1 cellular context compared by ENCODE assay signal in the genomic region with DNA sequence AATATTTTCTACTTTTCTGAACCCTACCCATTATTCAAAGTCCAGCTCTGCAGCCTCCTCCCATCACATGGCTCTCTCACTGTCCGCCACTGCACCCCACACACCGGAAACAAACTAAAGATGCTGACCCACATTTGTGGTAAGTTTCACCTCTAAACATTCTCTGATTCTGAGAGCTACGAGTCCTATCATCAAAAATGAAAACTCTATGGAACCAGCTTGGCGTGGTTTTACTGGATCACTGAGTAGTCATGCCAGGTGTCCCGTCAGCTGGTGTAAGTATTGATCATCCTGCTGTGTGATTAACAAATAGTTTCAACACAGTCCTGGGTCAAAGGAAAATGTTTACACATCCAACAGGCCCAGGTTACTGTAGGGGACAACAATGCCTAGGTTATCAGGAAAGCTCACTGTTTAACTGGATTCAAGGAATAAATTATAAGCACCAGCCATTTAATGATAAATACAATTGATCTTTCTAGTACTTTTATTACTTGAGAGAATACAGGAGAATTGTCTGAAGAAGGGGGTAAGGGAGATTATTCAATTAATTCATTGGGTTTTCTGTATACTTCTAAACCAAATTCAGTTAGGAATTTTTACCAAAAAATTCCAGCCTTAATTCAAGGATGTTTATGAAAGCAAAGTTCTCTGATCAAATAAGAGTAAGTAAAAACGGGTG.
TF ChIP-seq lines count a peak whose summit lies in the region.

No MANE protein-coding gene starts in this region.

TF ChIP-seq in HepG2, 621 proteins besides CTCF, POLR2A, EP300 and RAD21 (continued from another document and continues in another):
- TF ChIP-seq, protein P1, sequence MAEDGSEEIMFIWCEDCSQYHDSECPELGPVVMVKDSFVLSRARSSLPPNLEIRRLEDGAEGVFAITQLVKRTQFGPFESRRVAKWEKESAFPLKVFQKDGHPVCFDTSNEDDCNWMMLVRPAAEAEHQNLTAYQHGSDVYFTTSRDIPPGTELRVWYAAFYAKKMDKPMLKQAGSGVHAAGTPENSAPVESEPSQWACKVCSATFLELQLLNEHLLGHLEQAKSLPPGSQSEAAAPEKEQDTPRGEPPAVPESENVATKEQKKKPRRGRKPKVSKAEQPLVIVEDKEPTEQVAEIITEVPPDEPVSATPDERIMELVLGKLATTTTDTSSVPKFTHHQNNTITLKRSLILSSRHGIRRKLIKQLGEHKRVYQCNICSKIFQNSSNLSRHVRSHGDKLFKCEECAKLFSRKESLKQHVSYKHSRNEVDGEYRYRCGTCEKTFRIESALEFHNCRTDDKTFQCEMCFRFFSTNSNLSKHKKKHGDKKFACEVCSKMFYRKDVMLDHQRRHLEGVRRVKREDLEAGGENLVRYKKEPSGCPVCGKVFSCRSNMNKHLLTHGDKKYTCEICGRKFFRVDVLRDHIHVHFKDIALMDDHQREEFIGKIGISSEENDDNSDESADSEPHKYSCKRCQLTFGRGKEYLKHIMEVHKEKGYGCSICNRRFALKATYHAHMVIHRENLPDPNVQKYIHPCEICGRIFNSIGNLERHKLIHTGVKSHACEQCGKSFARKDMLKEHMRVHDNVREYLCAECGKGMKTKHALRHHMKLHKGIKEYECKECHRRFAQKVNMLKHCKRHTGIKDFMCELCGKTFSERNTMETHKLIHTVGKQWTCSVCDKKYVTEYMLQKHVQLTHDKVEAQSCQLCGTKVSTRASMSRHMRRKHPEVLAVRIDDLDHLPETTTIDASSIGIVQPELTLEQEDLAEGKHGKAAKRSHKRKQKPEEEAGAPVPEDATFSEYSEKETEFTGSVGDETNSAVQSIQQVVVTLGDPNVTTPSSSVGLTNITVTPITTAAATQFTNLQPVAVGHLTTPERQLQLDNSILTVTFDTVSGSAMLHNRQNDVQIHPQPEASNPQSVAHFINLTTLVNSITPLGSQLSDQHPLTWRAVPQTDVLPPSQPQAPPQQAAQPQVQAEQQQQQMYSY (CRISPR knock-in tag; IDR thresholded peaks at IDR 0.05), result peak; percentile 16; the same call in 1 of the 2 replicates
- no peak for TF ChIP-seq ZNF780A (CRISPR knock-in tag; IDR thresholded peaks at IDR 0.05)
- TF ChIP-seq ZNF619 (CRISPR knock-in tag; IDR thresholded peaks at IDR 0.05), result no peak
- peak; percentile 94 for TF ChIP-seq FOXP1 (IDR thresholded peaks at IDR 0.05)
- peak; percentile 97 for TF ChIP-seq FOXP1 (CRISPR knock-in tag; IDR thresholded peaks at IDR 0.05)
- TF ChIP-seq, protein P2, sequence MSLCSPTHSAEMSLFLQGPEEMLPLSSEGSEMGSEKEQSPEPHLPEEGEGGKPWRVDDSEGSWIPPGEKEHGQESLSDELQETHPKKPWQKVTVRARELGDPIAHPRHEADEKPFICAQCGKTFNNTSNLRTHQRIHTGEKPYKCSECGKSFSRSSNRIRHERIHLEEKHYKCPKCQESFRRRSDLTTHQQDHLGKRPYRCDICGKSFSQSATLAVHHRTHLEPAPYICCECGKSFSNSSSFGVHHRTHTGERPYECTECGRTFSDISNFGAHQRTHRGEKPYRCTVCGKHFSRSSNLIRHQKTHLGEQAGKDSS (CRISPR knock-in tag; IDR thresholded peaks at IDR 0.05; ENCODE audit: borderline replicate concordance, low read depth), result no peak
- no peak for TF ChIP-seq ZNF274 (CRISPR knock-in tag; IDR thresholded peaks at IDR 0.05)
- TF ChIP-seq, protein P3, sequence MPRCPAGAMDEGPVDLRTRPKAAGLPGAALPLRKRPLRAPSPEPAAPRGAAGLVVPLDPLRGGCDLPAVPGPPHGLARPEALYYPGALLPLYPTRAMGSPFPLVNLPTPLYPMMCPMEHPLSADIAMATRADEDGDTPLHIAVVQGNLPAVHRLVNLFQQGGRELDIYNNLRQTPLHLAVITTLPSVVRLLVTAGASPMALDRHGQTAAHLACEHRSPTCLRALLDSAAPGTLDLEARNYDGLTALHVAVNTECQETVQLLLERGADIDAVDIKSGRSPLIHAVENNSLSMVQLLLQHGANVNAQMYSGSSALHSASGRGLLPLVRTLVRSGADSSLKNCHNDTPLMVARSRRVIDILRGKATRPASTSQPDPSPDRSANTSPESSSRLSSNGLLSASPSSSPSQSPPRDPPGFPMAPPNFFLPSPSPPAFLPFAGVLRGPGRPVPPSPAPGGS (CRISPR knock-in tag; IDR thresholded peaks at IDR 0.05), result no peak
- TF ChIP-seq KDM5A (IDR thresholded peaks at IDR 0.05; ENCODE audit: borderline replicate concordance, low read length), result peak; percentile 39; the same call in 1 of the 2 replicates
- TF ChIP-seq ESRRA (CRISPR knock-in tag; IDR thresholded peaks at IDR 0.05; ENCODE audit: low read depth), result peak; percentile 44; the same call in 1 of the 2 replicates
- TF ChIP-seq, protein P4, sequence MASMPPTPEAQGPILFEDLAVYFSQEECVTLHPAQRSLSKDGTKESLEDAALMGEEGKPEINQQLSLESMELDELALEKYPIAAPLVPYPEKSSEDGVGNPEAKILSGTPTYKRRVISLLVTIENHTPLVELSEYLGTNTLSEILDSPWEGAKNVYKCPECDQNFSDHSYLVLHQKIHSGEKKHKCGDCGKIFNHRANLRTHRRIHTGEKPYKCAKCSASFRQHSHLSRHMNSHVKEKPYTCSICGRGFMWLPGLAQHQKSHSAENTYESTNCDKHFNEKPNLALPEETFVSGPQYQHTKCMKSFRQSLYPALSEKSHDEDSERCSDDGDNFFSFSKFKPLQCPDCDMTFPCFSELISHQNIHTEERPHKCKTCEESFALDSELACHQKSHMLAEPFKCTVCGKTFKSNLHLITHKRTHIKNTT (CRISPR knock-in tag; IDR thresholded peaks at IDR 0.05), result no peak
- TF ChIP-seq KAT2B (IDR thresholded peaks at IDR 0.05; ENCODE audit: borderline replicate concordance, low read depth, low read length), result peak; percentile 48; the same call in 1 of the 2 replicates
- no peak; the same call in 1 of the 2 replicates for TF ChIP-seq ZNF383 (CRISPR knock-in tag; IDR thresholded peaks at IDR 0.05; ENCODE audit: borderline replicate concordance)
- TF ChIP-seq THYN1 (CRISPR knock-in tag; IDR thresholded peaks at IDR 0.05; ENCODE audit: borderline replicate concordance, low read depth), result no peak
- TF ChIP-seq, protein P5, sequence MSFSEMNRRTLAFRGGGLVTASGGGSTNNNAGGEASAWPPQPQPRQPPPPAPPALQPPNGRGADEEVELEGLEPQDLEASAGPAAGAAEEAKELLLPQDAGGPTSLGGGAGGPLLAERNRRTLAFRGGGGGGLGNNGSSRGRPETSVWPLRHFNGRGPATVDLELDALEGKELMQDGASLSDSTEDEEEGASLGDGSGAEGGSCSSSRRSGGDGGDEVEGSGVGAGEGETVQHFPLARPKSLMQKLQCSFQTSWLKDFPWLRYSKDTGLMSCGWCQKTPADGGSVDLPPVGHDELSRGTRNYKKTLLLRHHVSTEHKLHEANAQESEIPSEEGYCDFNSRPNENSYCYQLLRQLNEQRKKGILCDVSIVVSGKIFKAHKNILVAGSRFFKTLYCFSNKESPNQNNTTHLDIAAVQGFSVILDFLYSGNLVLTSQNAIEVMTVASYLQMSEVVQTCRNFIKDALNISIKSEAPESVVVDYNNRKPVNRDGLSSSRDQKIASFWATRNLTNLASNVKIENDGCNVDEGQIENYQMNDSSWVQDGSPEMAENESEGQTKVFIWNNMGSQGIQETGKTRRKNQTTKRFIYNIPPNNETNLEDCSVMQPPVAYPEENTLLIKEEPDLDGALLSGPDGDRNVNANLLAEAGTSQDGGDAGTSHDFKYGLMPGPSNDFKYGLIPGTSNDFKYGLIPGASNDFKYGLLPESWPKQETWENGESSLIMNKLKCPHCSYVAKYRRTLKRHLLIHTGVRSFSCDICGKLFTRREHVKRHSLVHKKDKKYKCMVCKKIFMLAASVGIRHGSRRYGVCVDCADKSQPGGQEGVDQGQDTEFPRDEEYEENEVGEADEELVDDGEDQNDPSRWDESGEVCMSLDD (CRISPR knock-in tag; IDR thresholded peaks at IDR 0.05; ENCODE audit: borderline replicate concordance), result peak; percentile 67; the same call in 1 of the 2 replicates
- TF ChIP-seq SNAI1 (CRISPR knock-in tag; IDR thresholded peaks at IDR 0.05; ENCODE audit: borderline replicate concordance), result no peak
- TF ChIP-seq PTBP1 (IDR thresholded peaks at IDR 0.05; ENCODE audit: low read depth, low read length, poor library complexity, severe bottlenecking), result no peak
- peak; percentile 66 for TF ChIP-seq GATAD1 (CRISPR knock-in tag; IDR thresholded peaks at IDR 0.05)
- no peak for TF ChIP-seq PCBP1 (IDR thresholded peaks at IDR 0.05; ENCODE audit: borderline replicate concordance, low read depth, low read length)
- TF ChIP-seq, protein P6, sequence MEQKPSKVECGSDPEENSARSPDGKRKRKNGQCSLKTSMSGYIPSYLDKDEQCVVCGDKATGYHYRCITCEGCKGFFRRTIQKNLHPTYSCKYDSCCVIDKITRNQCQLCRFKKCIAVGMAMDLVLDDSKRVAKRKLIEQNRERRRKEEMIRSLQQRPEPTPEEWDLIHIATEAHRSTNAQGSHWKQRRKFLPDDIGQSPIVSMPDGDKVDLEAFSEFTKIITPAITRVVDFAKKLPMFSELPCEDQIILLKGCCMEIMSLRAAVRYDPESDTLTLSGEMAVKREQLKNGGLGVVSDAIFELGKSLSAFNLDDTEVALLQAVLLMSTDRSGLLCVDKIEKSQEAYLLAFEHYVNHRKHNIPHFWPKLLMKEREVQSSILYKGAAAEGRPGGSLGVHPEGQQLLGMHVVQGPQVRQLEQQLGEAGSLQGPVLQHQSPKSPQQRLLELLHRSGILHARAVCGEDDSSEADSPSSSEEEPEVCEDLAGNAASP (CRISPR knock-in tag; IDR thresholded peaks at IDR 0.05; ENCODE audit: borderline replicate concordance), result peak; percentile 93
- TF ChIP-seq HDAC2 (CRISPR knock-in tag; IDR thresholded peaks at IDR 0.05), result peak; percentile 96
- TF ChIP-seq KAT7 (CRISPR knock-in tag; IDR thresholded peaks at IDR 0.05; ENCODE audit: borderline replicate concordance), result peak; percentile 28; the same call in 1 of the 2 replicates
- TF ChIP-seq, protein P7, sequence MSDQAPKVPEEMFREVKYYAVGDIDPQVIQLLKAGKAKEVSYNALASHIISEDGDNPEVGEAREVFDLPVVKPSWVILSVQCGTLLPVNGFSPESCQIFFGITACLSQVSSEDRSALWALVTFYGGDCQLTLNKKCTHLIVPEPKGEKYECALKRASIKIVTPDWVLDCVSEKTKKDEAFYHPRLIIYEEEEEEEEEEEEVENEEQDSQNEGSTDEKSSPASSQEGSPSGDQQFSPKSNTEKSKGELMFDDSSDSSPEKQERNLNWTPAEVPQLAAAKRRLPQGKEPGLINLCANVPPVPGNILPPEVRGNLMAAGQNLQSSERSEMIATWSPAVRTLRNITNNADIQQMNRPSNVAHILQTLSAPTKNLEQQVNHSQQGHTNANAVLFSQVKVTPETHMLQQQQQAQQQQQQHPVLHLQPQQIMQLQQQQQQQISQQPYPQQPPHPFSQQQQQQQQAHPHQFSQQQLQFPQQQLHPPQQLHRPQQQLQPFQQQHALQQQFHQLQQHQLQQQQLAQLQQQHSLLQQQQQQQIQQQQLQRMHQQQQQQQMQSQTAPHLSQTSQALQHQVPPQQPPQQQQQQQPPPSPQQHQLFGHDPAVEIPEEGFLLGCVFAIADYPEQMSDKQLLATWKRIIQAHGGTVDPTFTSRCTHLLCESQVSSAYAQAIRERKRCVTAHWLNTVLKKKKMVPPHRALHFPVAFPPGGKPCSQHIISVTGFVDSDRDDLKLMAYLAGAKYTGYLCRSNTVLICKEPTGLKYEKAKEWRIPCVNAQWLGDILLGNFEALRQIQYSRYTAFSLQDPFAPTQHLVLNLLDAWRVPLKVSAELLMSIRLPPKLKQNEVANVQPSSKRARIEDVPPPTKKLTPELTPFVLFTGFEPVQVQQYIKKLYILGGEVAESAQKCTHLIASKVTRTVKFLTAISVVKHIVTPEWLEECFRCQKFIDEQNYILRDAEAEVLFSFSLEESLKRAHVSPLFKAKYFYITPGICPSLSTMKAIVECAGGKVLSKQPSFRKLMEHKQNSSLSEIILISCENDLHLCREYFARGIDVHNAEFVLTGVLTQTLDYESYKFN (CRISPR knock-in tag; conservative IDR thresholded peaks at IDR 0.05), result peak; percentile 96
- no peak for TF ChIP-seq ZNF329 (CRISPR knock-in tag; IDR thresholded peaks at IDR 0.05; ENCODE audit: low read depth)
- no peak for TF ChIP-seq PAX8 (CRISPR knock-in tag; IDR thresholded peaks at IDR 0.05; ENCODE audit: borderline replicate concordance)
- TF ChIP-seq NR1H2 (CRISPR knock-in tag; IDR thresholded peaks at IDR 0.05; ENCODE audit: borderline replicate concordance, low read depth), result no peak
- TF ChIP-seq, protein P8, sequence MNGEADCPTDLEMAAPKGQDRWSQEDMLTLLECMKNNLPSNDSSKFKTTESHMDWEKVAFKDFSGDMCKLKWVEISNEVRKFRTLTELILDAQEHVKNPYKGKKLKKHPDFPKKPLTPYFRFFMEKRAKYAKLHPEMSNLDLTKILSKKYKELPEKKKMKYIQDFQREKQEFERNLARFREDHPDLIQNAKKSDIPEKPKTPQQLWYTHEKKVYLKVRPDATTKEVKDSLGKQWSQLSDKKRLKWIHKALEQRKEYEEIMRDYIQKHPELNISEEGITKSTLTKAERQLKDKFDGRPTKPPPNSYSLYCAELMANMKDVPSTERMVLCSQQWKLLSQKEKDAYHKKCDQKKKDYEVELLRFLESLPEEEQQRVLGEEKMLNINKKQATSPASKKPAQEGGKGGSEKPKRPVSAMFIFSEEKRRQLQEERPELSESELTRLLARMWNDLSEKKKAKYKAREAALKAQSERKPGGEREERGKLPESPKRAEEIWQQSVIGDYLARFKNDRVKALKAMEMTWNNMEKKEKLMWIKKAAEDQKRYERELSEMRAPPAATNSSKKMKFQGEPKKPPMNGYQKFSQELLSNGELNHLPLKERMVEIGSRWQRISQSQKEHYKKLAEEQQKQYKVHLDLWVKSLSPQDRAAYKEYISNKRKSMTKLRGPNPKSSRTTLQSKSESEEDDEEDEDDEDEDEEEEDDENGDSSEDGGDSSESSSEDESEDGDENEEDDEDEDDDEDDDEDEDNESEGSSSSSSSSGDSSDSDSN (CRISPR knock-in tag; IDR thresholded peaks at IDR 0.05), result no peak
- TF ChIP-seq, protein P9, sequence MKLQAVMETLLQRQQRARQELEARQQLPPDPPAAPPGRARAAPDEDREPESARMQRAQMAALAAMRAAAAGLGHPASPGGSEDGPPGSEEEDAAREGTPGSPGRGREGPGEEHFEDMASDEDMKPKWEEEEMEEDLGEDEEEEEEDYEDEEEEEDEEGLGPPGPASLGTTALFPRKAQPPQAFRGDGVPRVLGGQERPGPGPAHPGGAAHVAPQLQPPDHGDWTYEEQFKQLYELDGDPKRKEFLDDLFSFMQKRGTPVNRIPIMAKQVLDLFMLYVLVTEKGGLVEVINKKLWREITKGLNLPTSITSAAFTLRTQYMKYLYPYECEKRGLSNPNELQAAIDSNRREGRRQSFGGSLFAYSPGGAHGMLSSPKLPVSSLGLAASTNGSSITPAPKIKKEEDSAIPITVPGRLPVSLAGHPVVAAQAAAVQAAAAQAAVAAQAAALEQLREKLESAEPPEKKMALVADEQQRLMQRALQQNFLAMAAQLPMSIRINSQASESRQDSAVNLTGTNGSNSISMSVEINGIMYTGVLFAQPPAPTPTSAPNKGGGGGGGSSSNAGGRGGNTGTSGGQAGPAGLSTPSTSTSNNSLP (IDR thresholded peaks at IDR 0.05; ENCODE audit: low read depth, low read length), result peak; percentile 92; the same call in 1 of the 2 replicates
- peak; percentile 61 for TF ChIP-seq THAP11 (CRISPR knock-in tag; IDR thresholded peaks at IDR 0.05)
- TF ChIP-seq, protein P10, sequence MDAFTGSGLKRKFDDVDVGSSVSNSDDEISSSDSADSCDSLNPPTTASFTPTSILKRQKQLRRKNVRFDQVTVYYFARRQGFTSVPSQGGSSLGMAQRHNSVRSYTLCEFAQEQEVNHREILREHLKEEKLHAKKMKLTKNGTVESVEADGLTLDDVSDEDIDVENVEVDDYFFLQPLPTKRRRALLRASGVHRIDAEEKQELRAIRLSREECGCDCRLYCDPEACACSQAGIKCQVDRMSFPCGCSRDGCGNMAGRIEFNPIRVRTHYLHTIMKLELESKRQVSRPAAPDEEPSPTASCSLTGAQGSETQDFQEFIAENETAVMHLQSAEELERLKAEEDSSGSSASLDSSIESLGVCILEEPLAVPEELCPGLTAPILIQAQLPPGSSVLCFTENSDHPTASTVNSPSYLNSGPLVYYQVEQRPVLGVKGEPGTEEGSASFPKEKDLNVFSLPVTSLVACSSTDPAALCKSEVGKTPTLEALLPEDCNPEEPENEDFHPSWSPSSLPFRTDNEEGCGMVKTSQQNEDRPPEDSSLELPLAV (CRISPR knock-in tag; conservative IDR thresholded peaks at IDR 0.05; ENCODE audit: low read depth), result no peak
- TF ChIP-seq ZBTB38 (CRISPR knock-in tag; IDR thresholded peaks at IDR 0.05), result no peak
